Comparison of ENCODE assay signal across 8 cellular contexts in genomic region chr19:1535699-1536098, GRCh38. TPM values are rescaled to one million over a fixed set of nuclear protein-coding genes. Genes with fewer than 3 reads are reported as not detected.
"Had no signal": no experiment of that assay in that cellular context is flagged by ENCODE, and none has a peak within 500 bp of the region (broad histone marks: within the 10 kb centered on the region; RNA-seq: fewer than 3 reads in every experiment).

No MANE protein-coding gene starts in this region.

RNA-seq across cellular contexts. Expression of gene PLK5, which starts 11.8 kb away (rescaled TPM):
- total RNA-seq: stomach, subcutaneous adipose tissue, thoracic aorta, thyroid gland, transverse colon, upper lobe of left lung, upper lobe of right lung, ureter had no signal
